ENCODE assay signal across 1 cellular context in genomic region chr10:929965-930364, GRCh38.
TF ChIP-seq lines count a peak whose summit lies in the region.

No MANE protein-coding gene starts in this region.

TF ChIP-seq in HCT116, 20 proteins besides CTCF, POLR2A, EP300 and RAD21 (continued from another document):
- no peak for TF ChIP-seq TCF7L2 (IDR thresholded peaks at IDR 0.05; ENCODE audit: borderline replicate concordance, extremely low read depth, insufficient read depth, insufficient read length)
- TF ChIP-seq ATF3 (IDR thresholded peaks at IDR 0.05) = no peak
- no peak for TF ChIP-seq SP1 (IDR thresholded peaks at IDR 0.05; ENCODE audit: low read depth)
- no peak for TF ChIP-seq SRF (IDR thresholded peaks at IDR 0.05; ENCODE audit: low read depth)
- TF ChIP-seq MAX (IDR thresholded peaks at IDR 0.05) = no peak
- TF ChIP-seq ZFX (IDR thresholded peaks at IDR 0.05) = no peak
- no peak for TF ChIP-seq POLR2AphosphoS5 (IDR thresholded peaks at IDR 0.05; ENCODE audit: low read depth, low read length)
- no peak for TF ChIP-seq CEBPB (IDR thresholded peaks at IDR 0.05; ENCODE audit: low read depth)
